Comparison of ENCODE assay signal across 27 cellular contexts in genomic region chr1:24591781-24592180, GRCh38. TPM values are rescaled to one million over a fixed set of nuclear protein-coding genes. Genes with fewer than 3 reads are reported as not detected.
"Had no signal": no experiment of that assay in that cellular context is flagged by ENCODE, and none has a peak within 500 bp of the region (broad histone marks: within the 10 kb centered on the region; RNA-seq: fewer than 3 reads in every experiment).

No MANE protein-coding gene starts in this region.

- H3K4me1 ChIP-seq: heart left ventricle, left ventricle myocardium inferior, psoas muscle, sigmoid colon had no signal

- H3K36me3 ChIP-seq: heart left ventricle, left ventricle myocardium inferior, ovary, sigmoid colon, stomach, thyroid gland, upper lobe of right lung had no signal

- H3K27ac ChIP-seq: heart left ventricle, left ventricle myocardium inferior, ovary, psoas muscle, sigmoid colon, stomach, thyroid gland, upper lobe of right lung had no signal

- FAIRE-seq: small intestine had no signal

- H3K27me3 ChIP-seq: ovary, thyroid gland had no signal

- H3K4me3 Mint-ChIP-seq: activated CD4-positive, alpha-beta T cell treated with anti-CD3 and anti-CD28 coated beads for 36 hours; activated CD8-positive, alpha-beta memory T cell treated with anti-CD3 and anti-CD28 coated beads, Interleukin-2, amount 10 ng/mL, durations not matched to agents 7 days and 5 days; activated CD8-positive, alpha-beta T cell treated with anti-CD3 and anti-CD28 coated beads, Interleukin-2, amount 10 ng/mL, durations not matched to agents 7 days and 5 days; activated naive CD8-positive, alpha-beta T cell treated with anti-CD3 and anti-CD28 coated beads, Interleukin-2, amount 50 U/mL, for 24 hours; nephron; stimulated activated memory B cell treated with anti-CD40 and anti-IgM and Interleukin-4, amounts not matched to agents 10 μg/mL and 1 μg/mL and 100 μg/mL, for 72 hours had no signal

- H3K4me3 ChIP-seq: heart left ventricle, left ventricle myocardium inferior, ovary, psoas muscle, sigmoid colon, stomach, thyroid gland, upper lobe of right lung had no signal

- H3K9me3 Mint-ChIP-seq: activated naive CD8-positive, alpha-beta T cell treated with anti-CD3 and anti-CD28 coated beads, Interleukin-2, amount 50 U/mL, for 24 hours; nephron; stimulated activated memory B cell treated with anti-CD40 and anti-IgM and Interleukin-4, amounts not matched to agents 10 μg/mL and 1 μg/mL and 100 μg/mL, for 72 hours had no signal

- DNase-seq: activated CD4-positive, alpha-beta T cell treated with anti-CD3 and anti-CD28 coated beads for 36 hours; activated CD4-positive, CD25-positive, alpha-beta regulatory T cell; activated CD8-positive, alpha-beta memory T cell treated with anti-CD3 and anti-CD28 coated beads, Interleukin-2, amount 10 ng/mL, durations not matched to agents 7 days and 5 days; activated CD8-positive, alpha-beta T cell treated with anti-CD3 and anti-CD28 coated beads, Interleukin-2, amount 10 ng/mL, durations not matched to agents 7 days and 5 days; activated gamma-delta T cell; activated naive CD4-positive, alpha-beta T cell treated with anti-CD3 and anti-CD28 coated beads, Interleukin-2, amount 50 U/mL, for 16 hours; activated naive CD8-positive, alpha-beta T cell treated with anti-CD3 and anti-CD28 coated beads, Interleukin-2, amount 50 U/mL, for 24 hours; amygdala; central memory CD4-positive, alpha-beta T cell; foreskin fibroblast; heart left ventricle; hypothalamus; left ventricle myocardium inferior; ovary; psoas muscle; sigmoid colon; small intestine; stimulated activated CD4-positive, alpha-beta T cell treated with anti-CD3 and anti-CD28 coated beads, Interleukin-1b, Interleukin-23, amount 100 ng/mL, for 48 hours; stimulated activated CD4-positive, alpha-beta T cell treated with anti-CD3 and anti-CD28 coated beads, Interleukin-4, amount 100 ng/mL, for 4 hours; stimulated activated CD8-positive, alpha-beta memory T cell treated with anti-CD3 and anti-CD28 coated beads, Interleukin-4, amount 100 ng/mL, for 48 hours; stomach; T-helper 2 cell; thyroid gland; upper lobe of right lung had no signal

- H3K36me3 Mint-ChIP-seq: activated CD8-positive, alpha-beta memory T cell treated with anti-CD3 and anti-CD28 coated beads, Interleukin-2, amount 10 ng/mL, durations not matched to agents 7 days and 5 days; stimulated activated memory B cell treated with anti-CD40 and anti-IgM and Interleukin-4, amounts not matched to agents 10 μg/mL and 1 μg/mL and 100 μg/mL, for 72 hours had no signal

- H3K27ac Mint-ChIP-seq: activated CD4-positive, alpha-beta T cell treated with anti-CD3 and anti-CD28 coated beads for 36 hours; activated CD8-positive, alpha-beta memory T cell treated with anti-CD3 and anti-CD28 coated beads, Interleukin-2, amount 10 ng/mL, durations not matched to agents 7 days and 5 days; activated CD8-positive, alpha-beta T cell treated with anti-CD3 and anti-CD28 coated beads, Interleukin-2, amount 10 ng/mL, durations not matched to agents 7 days and 5 days; activated naive CD8-positive, alpha-beta T cell treated with anti-CD3 and anti-CD28 coated beads, Interleukin-2, amount 50 U/mL, for 24 hours; nephron; stimulated activated memory B cell treated with anti-CD40 and anti-IgM and Interleukin-4, amounts not matched to agents 10 μg/mL and 1 μg/mL and 100 μg/mL, for 72 hours had no signal

- H3K4me1 Mint-ChIP-seq: nephron had no signal

- ATAC-seq: activated CD4-positive, alpha-beta T cell treated with anti-CD3 and anti-CD28 coated beads for 36 hours; activated CD8-positive, alpha-beta memory T cell treated with anti-CD3 and anti-CD28 coated beads, Interleukin-2, amount 10 ng/mL, durations not matched to agents 7 days and 5 days; activated CD8-positive, alpha-beta T cell treated with anti-CD3 and anti-CD28 coated beads, Interleukin-2, amount 10 ng/mL, durations not matched to agents 7 days and 5 days; activated naive CD8-positive, alpha-beta T cell treated with anti-CD3 and anti-CD28 coated beads, Interleukin-2, amount 50 U/mL, for 24 hours; psoas muscle; stimulated activated memory B cell treated with anti-CD40 and anti-IgM and Interleukin-4, amounts not matched to agents 10 μg/mL and 1 μg/mL and 100 μg/mL, for 72 hours; upper lobe of right lung had no signal

- H3K9me3 ChIP-seq: heart left ventricle, left ventricle myocardium inferior, ovary, psoas muscle, sigmoid colon, stomach, thyroid gland, upper lobe of right lung had no signal

RNA-seq across cellular contexts. Expression of gene NCMAP, which starts 35.9 kb away (rescaled TPM):
- total RNA-seq: activated CD8-positive, alpha-beta memory T cell treated with anti-CD3 and anti-CD28 coated beads, Interleukin-2, amount 10 ng/mL, durations not matched to agents 7 days and 5 days; lung microvascular endothelial cell; psoas muscle; sigmoid colon had no signal
